ENCODE assay signal across 33 cellular contexts in the genomic region with DNA sequence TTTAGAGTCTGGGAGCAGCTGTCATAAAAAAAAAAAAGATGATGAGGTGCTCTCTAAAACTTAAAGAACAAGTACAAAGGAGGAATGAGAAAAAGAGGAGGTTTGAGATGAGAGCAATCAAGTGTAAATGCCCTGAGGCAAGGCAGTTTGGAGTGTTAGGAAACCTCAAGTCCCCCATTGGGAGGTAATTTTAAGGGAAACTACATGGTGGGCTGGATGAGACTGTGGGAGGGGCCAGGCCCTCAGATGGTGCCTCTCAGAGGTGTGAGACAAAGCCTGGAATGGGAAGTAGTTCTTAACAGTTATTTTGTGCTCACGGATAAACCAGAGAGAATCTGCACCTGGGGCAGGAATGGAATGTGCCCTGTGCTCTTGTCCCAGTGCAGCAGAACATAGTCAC. TPM values are rescaled to one million over a fixed set of nuclear protein-coding genes. Genes with fewer than 3 reads are reported as not detected.
"Had no signal": no experiment of that assay in that cellular context is flagged by ENCODE, and none has a peak within 500 bp of the region (broad histone marks: within the 10 kb centered on the region; RNA-seq: fewer than 3 reads in every experiment).

No MANE protein-coding gene starts in this region.

- H3K36me3 ChIP-seq: brain microvascular endothelial cell, heart left ventricle, right lobe of liver, transverse colon had no signal

- H3K4me3 Mint-ChIP-seq: activated B cell treated with CpG ODN at 0.5 μM for 24 hours; activated CD8-positive, alpha-beta T cell treated with anti-CD3 and anti-CD28 coated beads for 36 hours; activated T-cell treated with anti-CD3 and anti-CD28 coated beads, Interleukin-2, amount 50 U/mL, for 4 hours; activated T-helper 17 cell treated with anti-CD3 and anti-CD28 coated beads, Interleukin-2, amount 50 U/mL, for 72 hours; effector memory CD8-positive, alpha-beta T cell; memory B cell; naive thymus-derived CD8-positive, alpha-beta T cell had no signal

- H3K4me3 ChIP-seq: heart left ventricle, right lobe of liver, testis, transverse colon had no signal

- H3K27ac Mint-ChIP-seq: activated B cell treated with CpG ODN at 0.5 μM for 24 hours; activated CD8-positive, alpha-beta T cell treated with anti-CD3 and anti-CD28 coated beads for 36 hours; activated T-helper 17 cell treated with anti-CD3 and anti-CD28 coated beads, Interleukin-2, amount 50 U/mL, for 72 hours; effector memory CD8-positive, alpha-beta T cell; memory B cell; naive thymus-derived CD8-positive, alpha-beta T cell had no signal

- DNase-seq: activated B cell treated with CpG ODN at 0.5 μM for 24 hours; activated CD4-positive, alpha-beta T cell treated with anti-CD3 and anti-CD28 coated beads, Interleukin-2, amount 50 U/mL, for 1 hour; activated CD8-positive, alpha-beta T cell treated with anti-CD3 and anti-CD28 coated beads for 36 hours; activated gamma-delta T cell treated with Interleukin-2 at 50 U/mL for 16 hours; activated naive CD4-positive, alpha-beta T cell treated with anti-CD3 and anti-CD28 coated beads, Interleukin-2, amount 50 U/mL, for 16 hours; activated T-cell treated with anti-CD3 and anti-CD28 coated beads, Interleukin-2, amount 50 U/mL, for 4 hours; amniotic stem cell; brain microvascular endothelial cell; cortex of kidney; effector memory CD8-positive, alpha-beta T cell; foreskin fibroblast; heart left ventricle; left colon; naive thymus-derived CD8-positive, alpha-beta T cell; right lobe of liver; stimulated activated CD4-positive, alpha-beta T cell treated with anti-CD3 and anti-CD28 coated beads, Interleukin-2, amount 100 ng/mL, for 48 hours; stimulated activated naive CD8-positive, alpha-beta T cell treated with anti-CD3 and anti-CD28 coated beads, Interleukin-15, Interleukin-2, amounts not matched to agents 100 U/mL and 50 U/mL, for 24 hours; T-helper 2 cell; testis; transverse colon had no signal

- ATAC-seq: activated CD8-positive, alpha-beta T cell treated with anti-CD3 and anti-CD28 coated beads for 36 hours; activated T-cell treated with anti-CD3 and anti-CD28 coated beads, Interleukin-2, amount 50 U/mL, for 4 hours; activated T-helper 17 cell treated with anti-CD3 and anti-CD28 coated beads, Interleukin-2, amount 50 U/mL, for 72 hours; effector memory CD8-positive, alpha-beta T cell; esophagus mucosa; heart left ventricle; left colon; naive thymus-derived CD8-positive, alpha-beta T cell; right lobe of liver; stimulated activated naive CD8-positive, alpha-beta T cell treated with anti-CD3 and anti-CD28 coated beads, Interleukin-15, Interleukin-2, amounts not matched to agents 100 U/mL and 50 U/mL, for 24 hours had no signal

- H3K9me3 Mint-ChIP-seq: activated B cell treated with CpG ODN at 0.5 μM for 24 hours; activated CD8-positive, alpha-beta T cell treated with anti-CD3 and anti-CD28 coated beads for 36 hours; activated T-cell treated with anti-CD3 and anti-CD28 coated beads, Interleukin-2, amount 50 U/mL, for 4 hours; activated T-helper 17 cell treated with anti-CD3 and anti-CD28 coated beads, Interleukin-2, amount 50 U/mL, for 72 hours; effector memory CD8-positive, alpha-beta T cell; memory B cell had no signal

- H3K27ac ChIP-seq: brain microvascular endothelial cell, heart left ventricle, right lobe of liver, testis, transverse colon had no signal

- H3K27me3 Mint-ChIP-seq: activated B cell treated with CpG ODN at 0.5 μM for 24 hours; activated CD8-positive, alpha-beta T cell treated with anti-CD3 and anti-CD28 coated beads for 36 hours; activated T-helper 17 cell treated with anti-CD3 and anti-CD28 coated beads, Interleukin-2, amount 50 U/mL, for 72 hours; effector memory CD8-positive, alpha-beta T cell; memory B cell; naive thymus-derived CD8-positive, alpha-beta T cell had no signal

- FAIRE-seq: endothelial cell of umbilical vein, keratinocyte had no signal

- H3K4me1 ChIP-seq: heart left ventricle, right lobe of liver, testis, transverse colon had no signal

- H3K36me3 Mint-ChIP-seq: memory B cell; naive thymus-derived CD8-positive, alpha-beta T cell had no signal

- H3K27me3 ChIP-seq: brain microvascular endothelial cell, right lobe of liver, testis, transverse colon had no signal

- H3K4me1 Mint-ChIP-seq: activated B cell treated with CpG ODN at 0.5 μM for 24 hours; activated T-helper 17 cell treated with anti-CD3 and anti-CD28 coated beads, Interleukin-2, amount 50 U/mL, for 72 hours; memory B cell; naive thymus-derived CD8-positive, alpha-beta T cell had no signal

- H3K9me3 ChIP-seq: heart left ventricle, right lobe of liver, testis, transverse colon had no signal

RNA-seq across cellular contexts. Expression of gene MAGEB3, which starts 1.9 kb away (rescaled TPM):
- total RNA-seq: activated B cell treated with CpG ODN at 0.5 μM for 24 hours; activated CD8-positive, alpha-beta T cell treated with anti-CD3 and anti-CD28 coated beads for 36 hours; activated T-cell treated with anti-CD3 and anti-CD28 coated beads, Interleukin-2, amount 50 U/mL, for 4 hours; activated T-helper 17 cell treated with anti-CD3 and anti-CD28 coated beads, Interleukin-2, amount 50 U/mL, for 72 hours; astrocyte; cardiac septum; chondrocyte; endothelial cell of umbilical vein; esophagus mucosa; heart left ventricle; left colon; liver; naive thymus-derived CD8-positive, alpha-beta T cell; omental fat pad; pulmonary artery endothelial cell; right lobe of liver; skeletal muscle tissue; transverse colon; urinary bladder had no signal
- polyA plus RNA-seq: endothelial cell of umbilical vein; heart left ventricle; keratinocyte; liver; naive thymus-derived CD8-positive, alpha-beta T cell; urinary bladder had no signal

RNA-seq across cellular contexts. Expression of gene MAGEB2, which starts 13.2 kb away (rescaled TPM):
- total RNA-seq: activated B cell treated with CpG ODN at 0.5 μM for 24 hours; activated CD8-positive, alpha-beta T cell treated with anti-CD3 and anti-CD28 coated beads for 36 hours; activated T-helper 17 cell treated with anti-CD3 and anti-CD28 coated beads, Interleukin-2, amount 50 U/mL, for 72 hours; astrocyte; cardiac septum; chondrocyte; endothelial cell of umbilical vein; esophagus mucosa; heart left ventricle; left colon; liver; naive thymus-derived CD8-positive, alpha-beta T cell; omental fat pad; pulmonary artery endothelial cell; right lobe of liver; skeletal muscle tissue; transverse colon; urinary bladder had no signal
- polyA plus RNA-seq: endothelial cell of umbilical vein; heart left ventricle; keratinocyte; liver; naive thymus-derived CD8-positive, alpha-beta T cell; urinary bladder had no signal

RNA-seq across cellular contexts. Expression of gene MAGEB4, which starts 13.3 kb away (rescaled TPM):
- total RNA-seq: activated B cell treated with CpG ODN at 0.5 μM for 24 hours; activated CD8-positive, alpha-beta T cell treated with anti-CD3 and anti-CD28 coated beads for 36 hours; activated T-cell treated with anti-CD3 and anti-CD28 coated beads, Interleukin-2, amount 50 U/mL, for 4 hours; activated T-helper 17 cell treated with anti-CD3 and anti-CD28 coated beads, Interleukin-2, amount 50 U/mL, for 72 hours; astrocyte; cardiac septum; chondrocyte; endothelial cell of umbilical vein; esophagus mucosa; heart left ventricle; left colon; liver; naive thymus-derived CD8-positive, alpha-beta T cell; omental fat pad; pulmonary artery endothelial cell; right lobe of liver; skeletal muscle tissue; transverse colon; urinary bladder had no signal
- polyA plus RNA-seq: endothelial cell of umbilical vein; heart left ventricle; keratinocyte; liver; naive thymus-derived CD8-positive, alpha-beta T cell; urinary bladder had no signal

RNA-seq across cellular contexts. Expression of gene MAGEB1, which starts 18.4 kb away (rescaled TPM):
- total RNA-seq: activated B cell treated with CpG ODN at 0.5 μM for 24 hours; activated CD8-positive, alpha-beta T cell treated with anti-CD3 and anti-CD28 coated beads for 36 hours; activated T-cell treated with anti-CD3 and anti-CD28 coated beads, Interleukin-2, amount 50 U/mL, for 4 hours; activated T-helper 17 cell treated with anti-CD3 and anti-CD28 coated beads, Interleukin-2, amount 50 U/mL, for 72 hours; astrocyte; cardiac septum; chondrocyte; endothelial cell of umbilical vein; esophagus mucosa; heart left ventricle; left colon; liver; naive thymus-derived CD8-positive, alpha-beta T cell; omental fat pad; pulmonary artery endothelial cell; right lobe of liver; skeletal muscle tissue; transverse colon; urinary bladder had no signal
- polyA plus RNA-seq: endothelial cell of umbilical vein; heart left ventricle; keratinocyte; liver; naive thymus-derived CD8-positive, alpha-beta T cell; urinary bladder had no signal
